13 cellular contexts compared by ENCODE assay signal in genomic region chr20:21796059-21796458, GRCh38.
DNase-seq lines count a peak whose midpoint lies in the region; ATAC-seq and TF ChIP-seq lines count a peak whose summit lies in the region.
"Had no signal": no experiment of that assay in that cellular context is flagged by ENCODE, and none has a peak within 500 bp of the region (broad histone marks: within the 10 kb centered on the region; RNA-seq: fewer than 3 reads in every experiment).

No MANE protein-coding gene starts in this region.

- no peaks in the 10 kb centered on the region for H3K4me1 Mint-ChIP-seq in endodermal cell
- H3K4me1 Mint-ChIP-seq: central memory CD8-positive, alpha-beta T cell had no signal

- DNase-seq in NCI-H2171 treated with DMSO at 0.1 percent for 48 hours (lab: John Stamatoyannopoulos, UW): peak; percentile 28
- DNase-seq in NCI-H2171 (lab: John Stamatoyannopoulos, UW): no peak
- peak; percentile 10 for DNase-seq in GM12865 (ENCODE audit: low read depth)
- peak; percentile 31 to 69 for DNase-seq in NCI-H526 (lab: John Stamatoyannopoulos, UW)
- DNase-seq in endodermal cell: peak; percentile 73
- DNase-seq in midbrain (lab: John Stamatoyannopoulos, UW): no peak
- DNase-seq in DMS114 treated with DMSO at 0.1 percent for 48 hours (lab: John Stamatoyannopoulos, UW; ENCODE audit: unreplicated experiment): no peak
- DNase-seq: activated CD8-positive, alpha-beta memory T cell treated with anti-CD3 and anti-CD28 coated beads, Interleukin-2, amount 50 U/mL, for 48 hours; gastrocnemius medialis; thyroid gland had no signal

- no peak overlapping the region for H3K9ac ChIP-seq in endodermal cell (ENCODE audit: extremely low read depth, low read length, poor library complexity, severe bottlenecking)

- no peaks in the 10 kb centered on the region for H3K4me1 ChIP-seq in endodermal cell (ENCODE audit: control insufficient read depth, insufficient read depth, low read length)
- H3K4me1 ChIP-seq: gastrocnemius medialis, thyroid gland had no signal

- H3K27me3 Mint-ChIP-seq in endodermal cell (ENCODE audit: insufficient read depth): peaks cover 9% of the 10 kb centered on the region
- H3K27me3 Mint-ChIP-seq: central memory CD8-positive, alpha-beta T cell had no signal

- peak; percentile 18 for TF ChIP-seq CTCF in GM12865 (IDR thresholded peaks at IDR 0.05; ENCODE audit: insufficient read depth, low read depth, low read length, missing control alignments)
- peak; percentile 67 for TF ChIP-seq CTCF in endodermal cell (conservative IDR thresholded peaks at IDR 0.05)

- H3K36me3 Mint-ChIP-seq in endodermal cell (ENCODE audit: low read depth): no peaks in the 10 kb centered on the region
- H3K36me3 Mint-ChIP-seq: activated naive CD8-positive, alpha-beta T cell had no signal

- H3K9me3 ChIP-seq in endodermal cell (ENCODE audit: control insufficient read depth, low read length): no peaks in the 10 kb centered on the region
- H3K9me3 ChIP-seq: gastrocnemius medialis, thyroid gland had no signal

- no peak for ATAC-seq in GM19324 (IDR thresholded peaks at IDR 0.05; ENCODE audit: low FRiP score, unreplicated experiment)
- ATAC-seq: gastrocnemius medialis had no signal

- no peaks in the 10 kb centered on the region for H3K9me3 Mint-ChIP-seq in endodermal cell

- H3K4me3 Mint-ChIP-seq in endodermal cell: no peak overlapping the region
- H3K4me3 Mint-ChIP-seq: activated naive CD8-positive, alpha-beta T cell; central memory CD8-positive, alpha-beta T cell had no signal

- H3K27me3 ChIP-seq in endodermal cell (ENCODE audit: control insufficient read depth, insufficient read depth, low read length, poor library complexity, severe bottlenecking): no peaks in the 10 kb centered on the region
- H3K27me3 ChIP-seq: gastrocnemius medialis, thyroid gland had no signal

- no peak overlapping the region for H3K27ac ChIP-seq in endodermal cell (ENCODE audit: low read depth, low read length)
- H3K27ac ChIP-seq: gastrocnemius medialis, thyroid gland had no signal

- 60 to 96% methylated on average over 1 of the region's 1 CpG for WGBS in endodermal cell (ENCODE audit: insufficient coverage in 1 of 2, insufficient read length in 1 of 2), 2 experiments

- no peak overlapping the region for H3K27ac Mint-ChIP-seq in endodermal cell
- H3K27ac Mint-ChIP-seq: activated naive CD8-positive, alpha-beta T cell had no signal

- H3K4me3 ChIP-seq in GM12865 (ENCODE audit: low read depth, low read length): no peak overlapping the region
- no peak overlapping the region for H3K4me3 ChIP-seq in endodermal cell (ENCODE audit: low read length)
- H3K4me3 ChIP-seq: gastrocnemius medialis, thyroid gland had no signal

- no peaks in the 10 kb centered on the region for H3K36me3 ChIP-seq in endodermal cell (ENCODE audit: control insufficient read depth, insufficient read depth, low read length)
- H3K36me3 ChIP-seq: gastrocnemius medialis, thyroid gland had no signal

Comparison
In these comparisons a context has a peak if more than half of its experiments do, and no peak if none do; other contexts are left out.
1. DNase-seq: peak in NCI-H2171 treated with DMSO at 0.1 percent for 48 hours (single experiment), GM12865 (single experiment), NCI-H526 (2 of 2) and endodermal cell (single experiment); none in NCI-H2171 (single experiment), midbrain (single experiment) and DMS114 treated with DMSO at 0.1 percent for 48 hours (single experiment).